ENCODE assay signal across 31 cellular contexts in the genomic region with DNA sequence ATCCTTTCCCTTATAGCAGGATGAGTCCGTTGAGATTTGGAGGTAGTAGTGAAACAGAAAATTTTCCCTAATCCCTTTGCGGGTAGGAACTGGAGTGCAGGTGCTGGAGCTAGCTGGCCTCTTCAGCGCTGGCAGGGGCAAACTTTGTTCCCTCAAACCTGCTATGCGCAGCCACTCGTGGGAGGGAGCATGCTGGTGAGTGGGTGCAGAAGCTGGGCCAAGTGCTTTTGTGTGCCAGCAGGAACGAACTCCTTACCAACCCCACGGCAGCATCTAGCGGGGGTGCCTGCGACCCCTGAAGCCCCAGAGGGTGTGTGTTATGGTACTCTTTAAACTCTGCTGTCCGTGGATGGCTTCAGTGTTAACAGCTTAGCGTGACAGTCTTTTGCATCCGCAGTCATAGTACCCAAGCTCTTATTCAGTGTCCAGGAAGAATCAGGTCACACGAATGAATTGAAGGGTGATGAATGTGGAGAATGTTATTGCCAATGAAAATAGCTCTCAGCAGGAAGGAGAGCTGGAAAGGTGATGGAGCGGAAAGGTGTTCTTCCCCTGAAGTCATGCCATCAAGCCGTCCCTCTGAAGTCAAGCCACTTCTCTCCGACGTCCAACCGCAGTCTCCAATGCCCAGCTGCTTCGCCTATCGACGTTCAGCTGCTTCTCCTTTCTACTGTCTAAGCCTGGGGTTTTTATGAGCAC.
"Had no signal": no experiment of that assay in that cellular context is flagged by ENCODE, and none has a peak within 500 bp of the region (broad histone marks: within the 10 kb centered on the region; RNA-seq: fewer than 3 reads in every experiment).

No MANE protein-coding gene starts in this region.

- H3K4me3 Mint-ChIP-seq: activated CD8-positive, alpha-beta T cell treated with anti-CD3 and anti-CD28 coated beads, Interleukin-2, amount 10 ng/mL, durations not matched to agents 7 days and 5 days; activated naive CD8-positive, alpha-beta T cell; activated T-helper 1 cell treated with anti-CD3 and anti-CD28 coated beads, Interleukin-12 subunit alpha, Interleukin-12 subunit beta, Interleukin-2, Interleukin-4 antibody, amounts not matched to agents 30 ng/mL and 10 ng/mL and 1 ng/mL, durations not matched to agents 14 hours and 24 hours and 36 hours; WTC11 had no signal

- H3K4me3 ChIP-seq: cardiac muscle cell, MG63, Peyer's patch, SJCRH30 had no signal

- H3K4me2 ChIP-seq: SK-N-SH had no signal

- H3K27me3 Mint-ChIP-seq: activated naive CD8-positive, alpha-beta T cell had no signal

- H3K4me1 ChIP-seq: Peyer's patch, SJCRH30 had no signal

- H3K27ac Mint-ChIP-seq: activated CD8-positive, alpha-beta T cell treated with anti-CD3 and anti-CD28 coated beads, Interleukin-2, amount 10 ng/mL, durations not matched to agents 7 days and 5 days; activated naive CD8-positive, alpha-beta T cell; activated T-helper 1 cell treated with anti-CD3 and anti-CD28 coated beads, Interleukin-12 subunit alpha, Interleukin-12 subunit beta, Interleukin-2, Interleukin-4 antibody, amounts not matched to agents 30 ng/mL and 10 ng/mL and 1 ng/mL, durations not matched to agents 14 hours and 24 hours and 36 hours; WTC11 had no signal

- H3K9me2 ChIP-seq: SK-N-SH had no signal

- H3K9me3 ChIP-seq: MG63, Peyer's patch, SJCRH30, SK-N-SH had no signal

- H3K27me3 ChIP-seq: brain microvascular endothelial cell, cardiac muscle cell, MG63, Peyer's patch, SJCRH30 had no signal

- H3K36me3 Mint-ChIP-seq: activated naive CD8-positive, alpha-beta T cell had no signal

- H3K27ac ChIP-seq: brain microvascular endothelial cell, cardiac muscle cell, Peyer's patch, RWPE1, SJCRH30 had no signal

- H3K36me3 ChIP-seq: brain microvascular endothelial cell, cardiac muscle cell, MG63, Peyer's patch, SJCRH30 had no signal

- ATAC-seq: activated CD8-positive, alpha-beta T cell treated with anti-CD3 and anti-CD28 coated beads, Interleukin-2, amount 10 ng/mL, durations not matched to agents 7 days and 5 days; WTC11 had no signal

- DNase-seq: activated CD4-positive, alpha-beta T cell treated with anti-CD3 and anti-CD28 coated beads for 48 hours; activated CD4-positive, alpha-beta T cell treated with anti-CD3 and anti-CD28 coated beads, Interleukin-2, amount 50 U/mL, for 4 hours; activated CD4-positive, CD25-positive, alpha-beta regulatory T cell treated with anti-CD3 and anti-CD28 coated beads, Interleukin-2, amount 50 U/mL, for 72 hours; activated CD8-positive, alpha-beta memory T cell treated with anti-CD3 and anti-CD28 coated beads, Interleukin-2, amount 50 U/mL, for 48 hours; activated CD8-positive, alpha-beta T cell treated with anti-CD3 and anti-CD28 coated beads, Interleukin-2, amount 10 ng/mL, durations not matched to agents 7 days and 5 days; activated effector memory CD4-positive, alpha-beta T cell treated with Interleukin-2 at 50 U/mL for 16 hours; activated naive CD4-positive, alpha-beta T cell treated with Interleukin-2 at 50 U/mL for 16 hours; activated T-cell treated with anti-CD3 and anti-CD28 coated beads, Interleukin-2, amount 50 U/mL, for 1 hour; brain microvascular endothelial cell; cerebellar nuclear complex; MG63; MV-4-11; NCI-H1092 treated with DMSO at 0.1 percent for 48 hours; NCI-H1417 treated with DMSO at 0.1 percent for 48 hours; NCI-H1694; NCI-H2029; NCI-H2107; NCI-H2171 treated with DMSO at 0.1 percent for 48 hours; NCI-H226; NCI-H526 treated with DMSO at 0.1 percent for 48 hours; NK-92 treated with Interleukin-12 subunit alpha and Interleukin-12 subunit beta, amount 100 ng/mL, for 24 hours; Peyer's patch; Right ventricle myocardium superior; SJCRH30; SK-N-SH; T-helper 1 cell had no signal

- H3K9ac ChIP-seq: SK-N-SH had no signal
